Comparison of ENCODE assay signal across 26 cellular contexts in genomic region chr18:3947383-3947782, GRCh38.
A peak's percentile ranks its signal among the peaks of the same experiment; 100 is the strongest.
DNase-seq lines count a peak whose midpoint lies in the region; ATAC-seq, FAIRE-seq and TF ChIP-seq lines count a peak whose summit lies in the region.
"Had no signal": no experiment of that assay in that cellular context is flagged by ENCODE, and none has a peak within 500 bp of the region (broad histone marks: within the 10 kb centered on the region; RNA-seq: fewer than 3 reads in every experiment).

No MANE protein-coding gene starts in this region.

- H3K27ac Mint-ChIP-seq in stimulated activated naive CD8-positive, alpha-beta T cell treated with anti-CD3 and anti-CD28 coated beads, Interleukin-15, Interleukin-2, amounts not matched to agents 100 ng/mL and 50 ng/mL, for 24 hours = peak overlapping the region; percentile 8
- H3K27ac Mint-ChIP-seq: CD14-positive monocyte; CD4-positive, alpha-beta T cell; GM23338 had no signal

- H3K79me2 ChIP-seq in GM12878 (ENCODE audit: control insufficient read depth, insufficient read depth, low read length) = no peaks in the 10 kb centered on the region

- POLR2A ChIA-PET in GM12878 (lab: Charles Lee) = interaction anchor here (0.9 to 1.0 kb wide), 2 partner anchors 10 to 41 kb away, joined by 3 read pairs; no protein-coding TSS in a partner anchor
- POLR2A ChIA-PET in A673 (lab: Charles Lee; ENCODE audit: low non-redundant PET) = no interaction called here

- no peaks in the 10 kb centered on the region for H3K4me1 Mint-ChIP-seq in stimulated activated naive CD8-positive, alpha-beta T cell treated with anti-CD3 and anti-CD28 coated beads, Interleukin-15, Interleukin-2, amounts not matched to agents 100 ng/mL and 50 ng/mL, for 24 hours (ENCODE audit: low read depth)
- H3K4me1 Mint-ChIP-seq: CD14-positive monocyte had no signal

- TF ChIP-seq RAD21 in GM12878 (IDR thresholded peaks at IDR 0.05; ENCODE audit: insufficient read depth, low read depth, low read length) = no peak

- H3K4me3 Mint-ChIP-seq in stimulated activated naive CD8-positive, alpha-beta T cell treated with anti-CD3 and anti-CD28 coated beads, Interleukin-15, Interleukin-2, amounts not matched to agents 100 ng/mL and 50 ng/mL, for 24 hours = no peak overlapping the region
- H3K4me3 Mint-ChIP-seq: CD14-positive monocyte; CD4-positive, alpha-beta T cell; GM23338; H9 had no signal

- H3K27me3 Mint-ChIP-seq in stimulated activated naive CD8-positive, alpha-beta T cell treated with anti-CD3 and anti-CD28 coated beads, Interleukin-15, Interleukin-2, amounts not matched to agents 100 ng/mL and 50 ng/mL, for 24 hours = peaks cover 5% of the 10 kb centered on the region

- no peak for TF ChIP-seq CTCF in GM12878 (IDR thresholded peaks at IDR 0.05 in 2 of 3, conservative IDR thresholded peaks at IDR 0.05 in 1 of 3; ENCODE audit: control insufficient read depth in 2 of 3, extremely low read depth in 1 of 3, insufficient read depth in 1 of 3, low read depth in 3 of 3, low read length in 3 of 3)
- no peak for TF ChIP-seq CTCF in A673 (conservative IDR thresholded peaks at IDR 0.05; ENCODE audit: low read depth, low read length)

- intact Hi-C loops in GM12878 (cut with micrococcal nuclease; ENCODE audit: unreplicated experiment) (no loop called here), A673 (cut with micrococcal nuclease; ENCODE audit: unreplicated experiment) (no loop called here)

- H3K9me3 Mint-ChIP-seq in stimulated activated naive CD8-positive, alpha-beta T cell treated with anti-CD3 and anti-CD28 coated beads, Interleukin-15, Interleukin-2, amounts not matched to agents 100 ng/mL and 50 ng/mL, for 24 hours = no peaks in the 10 kb centered on the region
- H3K9me3 Mint-ChIP-seq: CD4-positive, alpha-beta T cell; GM23338; H9 had no signal

- BruUV-seq in GM12878 (replicated peaks; lab: Mats Ljungman, UMichigan) (no TSS peak), A673 (replicated peaks; lab: Mats Ljungman, UMichigan) (no TSS peak)

- H3K27ac ChIP-seq in GM12878 (ENCODE audit: control insufficient read depth, insufficient read depth) (no peak overlapping the region), A673 (ENCODE audit: low read depth, low read length, poor library complexity, severe bottlenecking) (no peak overlapping the region)
- H3K27ac ChIP-seq: 22Rv1; BLaER1 treated with 17β-estradiol and CSF1 and Interleukin-3, amounts not matched to agents 10 nM and 100 nM had no signal

- no peaks in the 10 kb centered on the region for H3K36me3 ChIP-seq in GM12878 (ENCODE audit: control insufficient read depth in 2 of 2, insufficient read depth in 2 of 2, low read length in 1 of 2)
- no peaks in the 10 kb centered on the region for H3K36me3 ChIP-seq in A673 (ENCODE audit: insufficient read depth, low read length, poor library complexity, severe bottlenecking)
- H3K36me3 ChIP-seq: BE2C; BLaER1 treated with 17β-estradiol and CSF1 and Interleukin-3, amounts not matched to agents 10 nM and 100 nM had no signal

- no peak overlapping the region for H3K4me2 ChIP-seq in GM12878 (ENCODE audit: control insufficient read depth, insufficient read depth)
- H3K4me2 ChIP-seq: BLaER1 treated with 17β-estradiol and CSF1 and Interleukin-3, amounts not matched to agents 10 nM and 100 nM; GM23338 had no signal

- H3K9me3 ChIP-seq in GM12878 (replicated peaks; ENCODE audit: control insufficient read depth, insufficient read depth, low read length) (no peaks in the 10 kb centered on the region), A673 (ENCODE audit: low read depth, low read length, poor library complexity, severe bottlenecking) (no peaks in the 10 kb centered on the region)
- H3K9me3 ChIP-seq: BE2C; BLaER1 treated with 17β-estradiol and CSF1 and Interleukin-3, amounts not matched to agents 10 nM and 100 nM had no signal

- TF ChIP-seq POLR2A in GM12878 (IDR thresholded peaks at IDR 0.05; ENCODE audit: low read depth, low read length) = no peak

- in situ Hi-C loops in GM12878 (cut with MboI) = no loop called here

- ATAC-seq in stimulated activated naive CD8-positive, alpha-beta T cell treated with anti-CD3 and anti-CD28 coated beads, Interleukin-15, Interleukin-2, amounts not matched to agents 100 U/mL and 50 U/mL, for 24 hours = no peak
- ATAC-seq in HG03432 (IDR thresholded peaks at IDR 0.05; ENCODE audit: unreplicated experiment) (peak; percentile 43), GM12878 (peak; percentile 80)
- ATAC-seq: GM23338, HCT116 had no signal

- CTCF ChIA-PET in GM12878 (lab: Yijun Ruan, JAX) = interaction anchor here (1.7 kb wide), 1 partner anchor 176 kb away, joined by 6 read pairs; no protein-coding TSS in a partner anchor
- CTCF ChIA-PET in A673 (lab: Charles Lee) = no interaction called here

- WGBS in GM12878 (ENCODE audit: insufficient coverage, insufficient replicate concordance, low lambda C conversion rate, missing lambda C conversion rate) = 10% methylated on average over 3 of the region's 3 CpGs

- no peaks in the 10 kb centered on the region for H4K20me1 ChIP-seq in GM12878 (ENCODE audit: control insufficient read depth, insufficient read depth)
- H4K20me1 ChIP-seq: BLaER1 treated with 17β-estradiol and CSF1 and Interleukin-3, amounts not matched to agents 10 nM and 100 nM had no signal

- H3K4me3 ChIP-seq in GM12878 (no peak overlapping the region), A673 (ENCODE audit: low read depth, low read length, poor library complexity, severe bottlenecking) (no peak overlapping the region)
- H3K4me3 ChIP-seq: BLaER1 treated with 17β-estradiol and CSF1 and Interleukin-3, amounts not matched to agents 10 nM and 100 nM; GM23338 had no signal

- no peaks in the 10 kb centered on the region for H3K36me3 Mint-ChIP-seq in stimulated activated naive CD8-positive, alpha-beta T cell treated with anti-CD3 and anti-CD28 coated beads, Interleukin-15, Interleukin-2, amounts not matched to agents 100 ng/mL and 50 ng/mL, for 24 hours (ENCODE audit: low read depth)
- H3K36me3 Mint-ChIP-seq: CD14-positive monocyte had no signal

- SMC1A ChIA-PET in GM12878 (lab: Charles Lee; ENCODE audit: uncharacterized antibody, unreplicated experiment) = interaction anchor here (1.0 to 1.8 kb wide), 4 partner anchors 19 to 130 kb away, joined by 3 to 8 read pairs (median 4); no protein-coding TSS in a partner anchor

- RAD21 ChIA-PET in GM12878 (lab: Charles Lee; ENCODE audit: unreplicated experiment) = interaction anchor here (1.0 kb wide), 1 partner anchor 27 kb away, joined by 6 read pairs; no protein-coding TSS in a partner anchor

- H3K4me1 ChIP-seq in GM12878 (ENCODE audit: control insufficient read depth, insufficient read depth, low read length) (no peaks in the 10 kb centered on the region), A673 (ENCODE audit: insufficient read depth, low read length, poor library complexity, severe bottlenecking) (no peaks in the 10 kb centered on the region)
- H3K4me1 ChIP-seq: BE2C; BLaER1 treated with 17β-estradiol and CSF1 and Interleukin-3, amounts not matched to agents 10 nM and 100 nM had no signal

- no peak overlapping the region for H2AFZ ChIP-seq in GM12878 (ENCODE audit: control insufficient read depth, low read depth, low read length)
- H2AFZ ChIP-seq: GM23338 had no signal

- H3K27me3 ChIP-seq in GM12878 (replicated peaks in 1 of 2; ENCODE audit: control insufficient read depth in 2 of 2, insufficient read depth in 2 of 2, low read length in 1 of 2) = no peaks in the 10 kb centered on the region
- no peaks in the 10 kb centered on the region for H3K27me3 ChIP-seq in A673 (replicated peaks; ENCODE audit: insufficient read depth, low read depth, low read length, poor library complexity)
- H3K27me3 ChIP-seq: BE2C; BLaER1 treated with 17β-estradiol and CSF1 and Interleukin-3, amounts not matched to agents 10 nM and 100 nM had no signal

- no peak overlapping the region for H3K9ac ChIP-seq in GM12878 (ENCODE audit: control insufficient read depth, insufficient read depth, low read length)
- H3K9ac ChIP-seq: BLaER1 treated with 17β-estradiol and CSF1 and Interleukin-3, amounts not matched to agents 10 nM and 100 nM had no signal

- no peak for DNase-seq in stimulated activated naive CD8-positive, alpha-beta T cell treated with anti-CD3 and anti-CD28 coated beads, Interleukin-15, Interleukin-2, amounts not matched to agents 100 U/mL and 50 U/mL, for 24 hours
- DNase-seq in GM12878 (ENCODE audit: low read depth, low spot score) (no peak), amygdala (lab: John Stamatoyannopoulos, UW) (no peak), A673 (ENCODE audit: low spot score) (no peak), nucleus accumbens (lab: John Stamatoyannopoulos, UW) (no peak), NCI-H446 (lab: John Stamatoyannopoulos, UW) (no peak)
- DNase-seq: ACHN; AML-193; BE2C; Calu3; CD4-positive, alpha-beta T cell; COR-L47; DMS53; DND-41; H9 had no signal

- FAIRE-seq in GM12878 (lab: Jason Lieb, UNC) = no peak
- FAIRE-seq: A204.1, G401.6, GM12891, GM18507 had no signal

- TF ChIP-seq EP300 in GM12878 (IDR thresholded peaks at IDR 0.05; ENCODE audit: borderline replicate concordance in 1 of 2, control insufficient read depth in 1 of 2, low read depth in 2 of 2, low read length in 2 of 2) = no peak

TF ChIP-seq in GM12878, 131 proteins besides CTCF, POLR2A, EP300 and RAD21 (continues in another document):
- TF ChIP-seq, protein P1, sequence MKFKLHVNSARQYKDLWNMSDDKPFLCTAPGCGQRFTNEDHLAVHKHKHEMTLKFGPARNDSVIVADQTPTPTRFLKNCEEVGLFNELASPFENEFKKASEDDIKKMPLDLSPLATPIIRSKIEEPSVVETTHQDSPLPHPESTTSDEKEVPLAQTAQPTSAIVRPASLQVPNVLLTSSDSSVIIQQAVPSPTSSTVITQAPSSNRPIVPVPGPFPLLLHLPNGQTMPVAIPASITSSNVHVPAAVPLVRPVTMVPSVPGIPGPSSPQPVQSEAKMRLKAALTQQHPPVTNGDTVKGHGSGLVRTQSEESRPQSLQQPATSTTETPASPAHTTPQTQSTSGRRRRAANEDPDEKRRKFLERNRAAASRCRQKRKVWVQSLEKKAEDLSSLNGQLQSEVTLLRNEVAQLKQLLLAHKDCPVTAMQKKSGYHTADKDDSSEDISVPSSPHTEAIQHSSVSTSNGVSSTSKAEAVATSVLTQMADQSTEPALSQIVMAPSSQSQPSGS (IDR thresholded peaks at IDR 0.05; ENCODE audit: low read length) = 0 out of 2 replicates have a peak, but pooled peaks have one; percentile 34
- TF ChIP-seq SRF (IDR thresholded peaks at IDR 0.05; ENCODE audit: low read depth in 2 of 2, low read length in 2 of 2) (no peak), IKZF2 (IDR thresholded peaks at IDR 0.05) (0 out of 4 replicates have a peak, but pooled peaks of 1 of the 2 experiments have one; percentile 12), FOS (IDR thresholded peaks at IDR 0.05; ENCODE audit: borderline replicate concordance, extremely low read depth, insufficient read length) (no peak), MTA2 (IDR thresholded peaks at IDR 0.05; ENCODE audit: low read depth) (peak; percentile 25; the same call in 1 of the 2 replicates), RUNX3 (IDR thresholded peaks at IDR 0.05; ENCODE audit: low read length) (peak; percentile 46; the same call in 1 of the 2 replicates), SMC3 (IDR thresholded peaks at IDR 0.05; ENCODE audit: borderline replicate concordance, low read length) (no peak), HDAC6 (IDR thresholded peaks at IDR 0.05; ENCODE audit: unreplicated experiment) (no peak), MYC (IDR thresholded peaks at IDR 0.05; ENCODE audit: insufficient read depth, insufficient read length, insufficient replicate concordance, low read length, severe bottlenecking) (no peak)
